ENCODE assay signal across 16 cellular contexts in the genomic region with DNA sequence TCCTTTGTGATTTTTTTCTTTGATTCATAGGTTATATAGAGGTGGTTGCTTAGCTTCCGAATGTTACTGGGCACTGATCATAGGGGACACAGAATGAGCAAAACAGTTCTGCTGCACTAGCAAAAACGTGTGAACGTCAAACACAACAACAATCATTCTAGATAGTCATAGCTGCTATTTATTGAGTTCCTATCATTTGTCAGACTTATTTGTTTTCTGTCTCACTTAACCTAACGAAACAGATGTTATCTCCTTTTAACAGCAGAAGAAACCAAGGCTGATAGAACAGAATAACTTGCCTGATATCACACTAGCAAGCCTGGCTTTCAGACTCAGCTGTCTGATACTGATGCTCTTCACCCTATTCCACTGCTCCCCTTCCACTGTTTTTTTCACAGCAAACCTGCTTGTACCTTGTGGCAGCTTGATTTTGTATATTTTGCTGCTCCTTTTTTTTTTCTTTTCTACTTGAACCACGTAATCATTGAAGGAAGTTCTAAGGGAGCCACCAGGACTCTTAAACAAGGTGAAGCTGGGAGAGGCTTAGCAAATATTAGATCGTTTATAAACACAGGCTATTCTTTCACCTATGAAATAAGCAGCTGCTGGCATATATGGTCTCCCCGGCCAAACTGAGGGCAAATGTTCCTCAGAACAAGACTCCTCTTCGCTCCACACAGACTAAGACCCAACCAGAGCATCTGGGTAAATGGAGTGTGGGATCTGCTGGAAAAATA.
DNase-seq lines count a peak whose midpoint lies in the region; ATAC-seq and TF ChIP-seq lines count a peak whose summit lies in the region.
"Had no signal": no experiment of that assay in that cellular context is flagged by ENCODE, and none has a peak within 500 bp of the region (broad histone marks: within the 10 kb centered on the region; RNA-seq: fewer than 3 reads in every experiment).

No MANE protein-coding gene starts in this region.

- CTCF ChIA-PET in CD8-positive, alpha-beta memory T cell (lab: Charles Lee) = interaction anchor here (1.1 kb wide), 1 partner anchor 165 kb away, joined by 3 read pairs; no protein-coding TSS in a partner anchor

- no peak overlapping the region for H2AFZ ChIP-seq in MM.1S (ENCODE audit: low read length)
- H2AFZ ChIP-seq: neural progenitor cell had no signal

- H3K4me3 Mint-ChIP-seq in CD8-positive, alpha-beta memory T cell = peak overlapping the region; percentile 28 to 83 (median 67)
- peak overlapping the region; percentile 39 for H3K4me3 Mint-ChIP-seq in T-helper 2 cell treated with Interferon-gamma antibody and Interleukin-4, amounts not matched to agents 5 μg/mL and 100 μg/mL, for 36 hours
- H3K4me3 Mint-ChIP-seq: neural progenitor cell had no signal

- no peaks in the 10 kb centered on the region for H3K27me3 ChIP-seq in CD8-positive, alpha-beta memory T cell (ENCODE audit: insufficient read depth, low read length, poor library complexity, severe bottlenecking)
- H3K27me3 ChIP-seq in MM.1S (replicated peaks; ENCODE audit: insufficient read depth, low read length) = no peaks in the 10 kb centered on the region
- H3K27me3 ChIP-seq: neural progenitor cell had no signal

- no peak overlapping the region for H3K4me2 ChIP-seq in MM.1S (ENCODE audit: low read depth, low read length)
- H3K4me2 ChIP-seq: KMS-11, neural progenitor cell had no signal

- ATAC-seq in left colon = peak; percentile 86

- no peaks in the 10 kb centered on the region for H3K36me3 ChIP-seq in CD8-positive, alpha-beta memory T cell (ENCODE audit: insufficient read depth, low read length)
- no peaks in the 10 kb centered on the region for H3K36me3 ChIP-seq in MM.1S (replicated peaks; ENCODE audit: insufficient read depth, low read length)
- H3K36me3 ChIP-seq: neural progenitor cell had no signal

- H3K27me3 Mint-ChIP-seq in CD8-positive, alpha-beta memory T cell = peaks cover 0 to 10% of the 10 kb centered on the region in 2 donors
- peaks cover 16% of the 10 kb centered on the region for H3K27me3 Mint-ChIP-seq in T-helper 2 cell treated with Interferon-gamma antibody and Interleukin-4, amounts not matched to agents 5 μg/mL and 100 μg/mL, for 36 hours (ENCODE audit: low read depth)

- H3K36me3 Mint-ChIP-seq in CD8-positive, alpha-beta memory T cell = peaks cover 0 to 16% (median 0%) of the 10 kb centered on the region in 3 donors
- H3K36me3 Mint-ChIP-seq in T-helper 2 cell treated with Interferon-gamma antibody and Interleukin-4, amounts not matched to agents 5 μg/mL and 100 μg/mL, for 36 hours (ENCODE audit: low read depth) = peaks cover 7% of the 10 kb centered on the region
- H3K36me3 Mint-ChIP-seq: neural progenitor cell had no signal

- H3K4me3 ChIP-seq in CD8-positive, alpha-beta memory T cell (ENCODE audit: low read length) = peak overlapping the region; percentile 21
- H3K4me3 ChIP-seq in MM.1S (ENCODE audit: low read length) = no peak overlapping the region
- H3K4me3 ChIP-seq: neural progenitor cell had no signal

- no peaks in the 10 kb centered on the region for H3F3A ChIP-seq in MM.1S (ENCODE audit: insufficient read depth, low read length)

- no peak overlapping the region for H3K9ac ChIP-seq in MM.1S (ENCODE audit: low read length)
- H3K9ac ChIP-seq: KMS-11, neural progenitor cell had no signal

- TF ChIP-seq CTCF in MM.1S (IDR thresholded peaks at IDR 0.05; ENCODE audit: low read length) = no peak

- intact Hi-C loops in left colon (cut with DNase I, micrococcal nuclease) = no loop called here

- DNase-seq in DMS153 treated with DMSO at 0.1 percent for 48 hours (lab: John Stamatoyannopoulos, UW; ENCODE audit: unreplicated experiment) (peak; percentile 51), DMS153 (lab: John Stamatoyannopoulos, UW) (no peak), left colon (no peak), AG08395 (ENCODE audit: low spot score) (no peak), MM.1S (no peak)
- peak in 3 of 5 donors; percentile 39 to 48 (median 41) for DNase-seq in CD8-positive, alpha-beta memory T cell
- no peak for DNase-seq in T-helper 2 cell treated with Interferon-gamma antibody and Interleukin-4, amounts not matched to agents 5 μg/mL and 100 μg/mL, for 36 hours (ENCODE audit: low spot score)
- no peak for DNase-seq in stimulated activated naive CD4-positive, alpha-beta T cell (lab: John Stamatoyannopoulos, UW)
- DNase-seq: caudate nucleus, foreskin melanocyte, NCI-H1436, NCI-H446 treated with DMSO at 0.1 percent for 48 hours had no signal

- H3K9me3 ChIP-seq in CD8-positive, alpha-beta memory T cell (ENCODE audit: low read length) = no peaks in the 10 kb centered on the region
- no peaks in the 10 kb centered on the region for H3K9me3 ChIP-seq in MM.1S (replicated peaks; ENCODE audit: insufficient read depth, low read length)

- H3K9me3 Mint-ChIP-seq in CD8-positive, alpha-beta memory T cell = peaks cover 4 to 16% (median 6%) of the 10 kb centered on the region in 5 donors
- H3K9me3 Mint-ChIP-seq in T-helper 2 cell treated with Interferon-gamma antibody and Interleukin-4, amounts not matched to agents 5 μg/mL and 100 μg/mL, for 36 hours = peaks cover 27% of the 10 kb centered on the region

- no peaks in the 10 kb centered on the region for H3K79me2 ChIP-seq in MM.1S (ENCODE audit: low read length)

- H3K4me1 Mint-ChIP-seq in CD8-positive, alpha-beta memory T cell = peaks cover 23 to 32% (median 23%) of the 10 kb centered on the region in 3 donors
- peaks cover 23% of the 10 kb centered on the region for H3K4me1 Mint-ChIP-seq in T-helper 2 cell treated with Interferon-gamma antibody and Interleukin-4, amounts not matched to agents 5 μg/mL and 100 μg/mL, for 36 hours (ENCODE audit: low read depth)
- H3K4me1 Mint-ChIP-seq: neural progenitor cell had no signal

- H3K27ac Mint-ChIP-seq in CD8-positive, alpha-beta memory T cell = peak overlapping the region; percentile 84 to 97 (median 95)
- peak overlapping the region; percentile 70 for H3K27ac Mint-ChIP-seq in T-helper 2 cell treated with Interferon-gamma antibody and Interleukin-4, amounts not matched to agents 5 μg/mL and 100 μg/mL, for 36 hours
- H3K27ac Mint-ChIP-seq: neural progenitor cell had no signal

- no peaks in the 10 kb centered on the region for H4K20me1 ChIP-seq in MM.1S (ENCODE audit: insufficient read depth, low read length)

- H3K4me1 ChIP-seq in CD8-positive, alpha-beta memory T cell (ENCODE audit: insufficient read depth, low read length) = peaks cover 15% of the 10 kb centered on the region
- no peaks in the 10 kb centered on the region for H3K4me1 ChIP-seq in MM.1S (ENCODE audit: low read length)
- H3K4me1 ChIP-seq: neural progenitor cell had no signal

- H3K27ac ChIP-seq in CD8-positive, alpha-beta memory T cell (ENCODE audit: low read depth, low read length) = peak overlapping the region; percentile 52
- H3K27ac ChIP-seq in MM.1S (ENCODE audit: low read length) = no peak overlapping the region
- H3K27ac ChIP-seq: 22Rv1, C4-2B, KMS-11, neural progenitor cell had no signal

- POLR2A ChIA-PET in CD8-positive, alpha-beta memory T cell (lab: Charles Lee) = no interaction called here

- H3K9me2 ChIP-seq in MM.1S (replicated peaks; ENCODE audit: insufficient read depth, low read length) = no peaks in the 10 kb centered on the region

Comparison
In these comparisons a context has a peak if more than half of its experiments do, and no peak if none do; other contexts are left out.
1. DNase-seq: peak in DMS153 treated with DMSO at 0.1 percent for 48 hours (single experiment) and CD8-positive, alpha-beta memory T cell (3 of 5); none in DMS153 (single experiment), T-helper 2 cell treated with Interferon-gamma antibody and Interleukin-4, amounts not matched to agents 5 μg/mL and 100 μg/mL, for 36 hours (single experiment), left colon (0 of 2), AG08395 (single experiment), stimulated activated naive CD4-positive, alpha-beta T cell (0 of 6) and MM.1S (single experiment).